22 cellular contexts compared by ENCODE assay signal in genomic region chr10:13183625-13184024, GRCh38. TPM values are rescaled to one million over a fixed set of nuclear protein-coding genes. Genes with fewer than 3 reads are reported as not detected.
DNase-seq lines count a peak whose midpoint lies in the region; ATAC-seq and TF ChIP-seq lines count a peak whose summit lies in the region.
"Had no signal": no experiment of that assay in that cellular context is flagged by ENCODE, and none has a peak within 500 bp of the region (broad histone marks: within the 10 kb centered on the region; RNA-seq: fewer than 3 reads in every experiment).

No MANE protein-coding gene starts in this region.

- no peak overlapping the region for H3K27ac Mint-ChIP-seq in activated CD4-positive, alpha-beta T cell treated with anti-CD3 and anti-CD28 coated beads for 36 hours
- H3K27ac Mint-ChIP-seq: activated naive CD4-positive, alpha-beta T cell treated with anti-CD3 and anti-CD28 coated beads, Interleukin-2, amount 10 ng/mL, durations not matched to agents 7 days and 5 days; CD14-positive monocyte; natural killer cell treated with Interleukin-12 subunit alpha and Interleukin-12 subunit beta and Interleukin-15 and Interleukin-18, amount 100 ng/mL, for 72 hours had no signal

- ATAC-seq in GM19023 (IDR thresholded peaks at IDR 0.05; ENCODE audit: unreplicated experiment) (peak; percentile 62), GM21786 (IDR thresholded peaks at IDR 0.05; ENCODE audit: unreplicated experiment) (peak; percentile 39), HG03432 (IDR thresholded peaks at IDR 0.05; ENCODE audit: unreplicated experiment) (peak; percentile 62), GM21447 (IDR thresholded peaks at IDR 0.05; ENCODE audit: unreplicated experiment) (no peak)
- ATAC-seq in activated CD4-positive, alpha-beta T cell treated with anti-CD3 and anti-CD28 coated beads for 36 hours: no peak
- ATAC-seq: natural killer cell treated with Interleukin-12 subunit alpha and Interleukin-12 subunit beta and Interleukin-15 and Interleukin-18, amount 100 ng/mL, for 72 hours had no signal

- TF ChIP-seq CTCF in GM06990 (IDR thresholded peaks at IDR 0.05; ENCODE audit: insufficient read depth, low read length, poor library complexity, severe bottlenecking): no peak

- intact Hi-C loops in activated CD4-positive, alpha-beta T cell treated with anti-CD3 and anti-CD28 coated beads for 36 hours (cut with DNase I, micrococcal nuclease): no loop called here

- no peaks in the 10 kb centered on the region for H3K27me3 ChIP-seq in GM06990 (replicated peaks; ENCODE audit: control insufficient read depth, insufficient read depth, low read length)
- H3K27me3 ChIP-seq: sigmoid colon had no signal

- H3K4me1 Mint-ChIP-seq in activated CD4-positive, alpha-beta T cell treated with anti-CD3 and anti-CD28 coated beads for 36 hours: peaks cover 5% of the 10 kb centered on the region
- H3K4me1 Mint-ChIP-seq: activated naive CD4-positive, alpha-beta T cell treated with anti-CD3 and anti-CD28 coated beads, Interleukin-2, amount 10 ng/mL, durations not matched to agents 7 days and 5 days; CD14-positive monocyte had no signal

- H3K36me3 ChIP-seq in GM06990 (ENCODE audit: control insufficient read depth, insufficient read depth, low read length): peaks cover 6% of the 10 kb centered on the region
- H3K36me3 ChIP-seq: sigmoid colon had no signal

- no peaks in the 10 kb centered on the region for H3K9me3 Mint-ChIP-seq in activated CD4-positive, alpha-beta T cell treated with anti-CD3 and anti-CD28 coated beads for 36 hours (ENCODE audit: low read depth)
- H3K9me3 Mint-ChIP-seq: activated naive CD4-positive, alpha-beta T cell treated with anti-CD3 and anti-CD28 coated beads, Interleukin-2, amount 10 ng/mL, durations not matched to agents 7 days and 5 days; natural killer cell treated with Interleukin-12 subunit alpha and Interleukin-12 subunit beta and Interleukin-15 and Interleukin-18, amount 100 ng/mL, for 72 hours had no signal

- no peaks in the 10 kb centered on the region for H3K27me3 Mint-ChIP-seq in activated CD4-positive, alpha-beta T cell treated with anti-CD3 and anti-CD28 coated beads for 36 hours
- H3K27me3 Mint-ChIP-seq: activated naive CD4-positive, alpha-beta T cell treated with anti-CD3 and anti-CD28 coated beads, Interleukin-2, amount 10 ng/mL, durations not matched to agents 7 days and 5 days; natural killer cell treated with Interleukin-12 subunit alpha and Interleukin-12 subunit beta and Interleukin-15 and Interleukin-18, amount 100 ng/mL, for 72 hours had no signal

- CTCF ChIA-PET in activated CD4-positive, alpha-beta T cell treated with anti-CD3 and anti-CD28 coated beads for 36 hours (lab: Charles Lee): interaction anchor here (0.7 kb wide), 1 partner anchor 158 kb away, joined by 4 read pairs; no protein-coding TSS in a partner anchor

- peak; percentile 46 for DNase-seq in GM06990 (ENCODE audit: extremely low read depth, insufficient read length)
- no peak for DNase-seq in NCI-H526 (lab: John Stamatoyannopoulos, UW)
- DNase-seq in NCI-H1092 (lab: John Stamatoyannopoulos, UW): no peak
- no peak for DNase-seq in activated CD4-positive, alpha-beta T cell treated with anti-CD3 and anti-CD28 coated beads for 36 hours
- DNase-seq: ACHN; activated naive CD4-positive, alpha-beta T cell treated with anti-CD3 and anti-CD28 coated beads, Interleukin-2, amount 10 ng/mL, durations not matched to agents 7 days and 5 days; activated T-cell treated with anti-CD3 and anti-CD28 coated beads, Interleukin-2, amount 50 U/mL, for 1 hour; DMS153; hypothalamus; mesenchymal stem cell; NCI-H446; sigmoid colon had no signal

- POLR2A ChIA-PET in activated CD4-positive, alpha-beta T cell treated with anti-CD3 and anti-CD28 coated beads for 36 hours (lab: Charles Lee): no interaction called here

- H3K36me3 Mint-ChIP-seq in activated CD4-positive, alpha-beta T cell treated with anti-CD3 and anti-CD28 coated beads for 36 hours (ENCODE audit: low read depth): peaks cover 80% of the 10 kb centered on the region

- H3K4me3 Mint-ChIP-seq in activated CD4-positive, alpha-beta T cell treated with anti-CD3 and anti-CD28 coated beads for 36 hours: no peak overlapping the region
- H3K4me3 Mint-ChIP-seq: activated naive CD4-positive, alpha-beta T cell treated with anti-CD3 and anti-CD28 coated beads, Interleukin-2, amount 10 ng/mL, durations not matched to agents 7 days and 5 days; CD14-positive monocyte; natural killer cell treated with Interleukin-12 subunit alpha and Interleukin-12 subunit beta and Interleukin-15 and Interleukin-18, amount 100 ng/mL, for 72 hours had no signal

- H3K4me3 ChIP-seq in GM06990 (replicated peaks; ENCODE audit: low read depth, low read length): no peak overlapping the region
- H3K4me3 ChIP-seq: sigmoid colon had no signal

RNA-seq across cellular contexts. Expression of gene MCM10, which starts 22.3 kb away (rescaled TPM):
- 10 to 100 TPM; 86.0 to 86.2 TPM for total RNA-seq in activated CD4-positive, alpha-beta T cell treated with anti-CD3 and anti-CD28 coated beads for 36 hours

RNA-seq across cellular contexts. Expression of gene UCMA, which starts 50.5 kb away (rescaled TPM):
- total RNA-seq in activated CD4-positive, alpha-beta T cell treated with anti-CD3 and anti-CD28 coated beads for 36 hours: not detected
- total RNA-seq: kidney epithelial cell; M059J; natural killer cell treated with Interleukin-12 subunit alpha and Interleukin-12 subunit beta and Interleukin-15 and Interleukin-18, amount 100 ng/mL, for 72 hours; RPMI7951; sigmoid colon; urinary bladder had no signal

Comparison
In these comparisons a context has a peak if more than half of its experiments do, and no peak if none do; other contexts are left out.
1. ATAC-seq: peak in GM19023 (single experiment), GM21786 (single experiment) and HG03432 (single experiment); none in GM21447 (single experiment) and activated CD4-positive, alpha-beta T cell treated with anti-CD3 and anti-CD28 coated beads for 36 hours (single experiment).